In genomic region chr9:112819635-112820496, GRCh38 we compare ENCODE assay signal across 8 cellular contexts.
DNase-seq lines count a peak whose midpoint lies in the region; ATAC-seq and TF ChIP-seq lines count a peak whose summit lies in the region.

No MANE protein-coding gene starts in this region.

- WGBS in H9 (ENCODE audit: extremely low coverage, insufficient read length, low lambda C conversion rate): no CpG with 5 or more reads among the region's 7 CpGs
- WGBS in smooth muscle cell (ENCODE audit: low lambda C conversion rate): 71% methylated on average over 7 of the region's 7 CpGs

- H3K4me1 ChIP-seq in H9 (ENCODE audit: insufficient read depth, low read length) (no peaks in the 10 kb centered on the region), right atrium auricular region (peaks cover 0 to 5% of the 10 kb centered on the region in 2 donors), smooth muscle cell (ENCODE audit: low read depth) (no peaks in the 10 kb centered on the region)

- no peak overlapping the region for H2AFZ ChIP-seq in H9 (ENCODE audit: low read length)
- no peak overlapping the region for H2AFZ ChIP-seq in smooth muscle cell (ENCODE audit: low read depth)

- H3K23me2 ChIP-seq in H9 (ENCODE audit: insufficient read length, low read depth, low read length, poor library complexity, severe bottlenecking): no peaks in the 10 kb centered on the region

- peaks cover 0 to 20% (median 14%) of the 10 kb centered on the region in 3 experiments; a peak in 5 of 7 replicates for H3K36me3 Mint-ChIP-seq in H9 (ENCODE audit: insufficient read depth in 1 of 3, low read depth in 3 of 3)
- H3K36me3 Mint-ChIP-seq in activated T-helper 17 cell treated with anti-CD3 and anti-CD28 coated beads, Interleukin-2, amount 50 U/mL, for 72 hours (ENCODE audit: low read depth): peaks cover 19% of the 10 kb centered on the region

- H2AK5ac ChIP-seq in H9 (ENCODE audit: insufficient read length, low read length): no peak overlapping the region

- H3K4ac ChIP-seq in H9 (ENCODE audit: low read depth, low read length): no peak overlapping the region

- H4K5ac ChIP-seq in H9 (ENCODE audit: insufficient read length, low read depth, low read length): no peak overlapping the region

- no peaks in the 10 kb centered on the region for H3K4me1 Mint-ChIP-seq in H9
- no peaks in the 10 kb centered on the region for H3K4me1 Mint-ChIP-seq in activated T-helper 17 cell treated with anti-CD3 and anti-CD28 coated beads, Interleukin-2, amount 50 U/mL, for 72 hours

- H3K27me3 ChIP-seq in H9 (ENCODE audit: insufficient read depth, low read length): no peaks in the 10 kb centered on the region
- H3K27me3 ChIP-seq in right atrium auricular region: no peaks in the 10 kb centered on the region
- no peaks in the 10 kb centered on the region for H3K27me3 ChIP-seq in smooth muscle cell (ENCODE audit: low read depth)

- H3K9me3 Mint-ChIP-seq in H9: no peaks in the 10 kb centered on the region
- H3K9me3 Mint-ChIP-seq in activated T-helper 17 cell treated with anti-CD3 and anti-CD28 coated beads, Interleukin-2, amount 50 U/mL, for 72 hours: no peaks in the 10 kb centered on the region

- H2BK12ac ChIP-seq in H9 (ENCODE audit: insufficient read length, low read depth, low read length): no peak overlapping the region

- H4K91ac ChIP-seq in H9 (ENCODE audit: insufficient read length, low read depth, low read length): no peak overlapping the region

- H3K14ac ChIP-seq in H9 (ENCODE audit: insufficient read depth, low read length): no peak overlapping the region

- H4K8ac ChIP-seq in H9 (replicated peaks; ENCODE audit: insufficient read length, low read depth, low read length): no peak overlapping the region

- ATAC-seq in activated T-helper 17 cell treated with anti-CD3 and anti-CD28 coated beads, Interleukin-2, amount 50 U/mL, for 72 hours (replicated peaks): peak; percentile 42

- H3K79me1 ChIP-seq in H9 (ENCODE audit: insufficient read depth, low read depth, low read length, poor library complexity, severe bottlenecking): no peaks in the 10 kb centered on the region

- no peak overlapping the region for H3K27ac ChIP-seq in H9 (ENCODE audit: insufficient read length, low read depth, low read length)
- H3K27ac ChIP-seq in right atrium auricular region: peak overlapping the region in 1 of 2 donors; percentile 4
- H3K27ac ChIP-seq in smooth muscle cell (ENCODE audit: low read depth): no peak overlapping the region

- H2BK20ac ChIP-seq in H9 (ENCODE audit: low read depth, low read length, poor library complexity, severe bottlenecking): no peak overlapping the region

- no peak overlapping the region for H2BK15ac ChIP-seq in H9 (ENCODE audit: low read depth, low read length)

- no peak overlapping the region for H3T11ph ChIP-seq in H9 (ENCODE audit: low read length)

- H3K4me3 ChIP-seq in right atrium auricular region (no peak overlapping the region), smooth muscle cell (no peak overlapping the region)

- H3K79me2 ChIP-seq in H9 (ENCODE audit: insufficient read depth, low read length) (no peaks in the 10 kb centered on the region), smooth muscle cell (ENCODE audit: low read depth) (no peaks in the 10 kb centered on the region)

- H2BK120ac ChIP-seq in H9 (ENCODE audit: low read depth, low read length, poor library complexity, severe bottlenecking): no peak overlapping the region

- H3K36me3 ChIP-seq in right atrium auricular region (no peaks in the 10 kb centered on the region), smooth muscle cell (ENCODE audit: low read depth) (no peaks in the 10 kb centered on the region)

- H4K20me1 ChIP-seq in H9 (ENCODE audit: control insufficient read depth, insufficient read depth, insufficient read length): no peaks in the 10 kb centered on the region
- no peaks in the 10 kb centered on the region for H4K20me1 ChIP-seq in smooth muscle cell (ENCODE audit: low read depth)

- H3K4me3 Mint-ChIP-seq in H9: no peak overlapping the region
- H3K4me3 Mint-ChIP-seq in activated T-helper 17 cell treated with anti-CD3 and anti-CD28 coated beads, Interleukin-2, amount 50 U/mL, for 72 hours: no peak overlapping the region

- no peaks in the 10 kb centered on the region for H3K9me3 ChIP-seq in H9 (ENCODE audit: control insufficient read depth, low read depth, low read length)
- H3K9me3 ChIP-seq in right atrium auricular region: no peaks in the 10 kb centered on the region
- no peaks in the 10 kb centered on the region for H3K9me3 ChIP-seq in smooth muscle cell (replicated peaks; ENCODE audit: low read depth)

- TF ChIP-seq CTCF in H9 (conservative IDR thresholded peaks at IDR 0.05) (peak; percentile 85), right atrium auricular region (IDR thresholded peaks at IDR 0.05) (peak; percentile 54 to 70), smooth muscle cell (IDR thresholded peaks at IDR 0.05; ENCODE audit: borderline replicate concordance, insufficient read depth, poor library complexity, severe bottlenecking) (peak; percentile 71)

- no peak overlapping the region for H3K18ac ChIP-seq in H9 (ENCODE audit: insufficient read length, low read depth, low read length)

- H3K23ac ChIP-seq in H9 (ENCODE audit: insufficient read length, low read depth, low read length): no peak overlapping the region

- H2BK5ac ChIP-seq in H9 (ENCODE audit: insufficient read length, low read length): no peak overlapping the region

- peak; percentile 63 for DNase-seq in NCI-H2107 treated with DMSO at 0.1 percent for 48 hours (lab: John Stamatoyannopoulos, UW; ENCODE audit: unreplicated experiment)
- no peak for DNase-seq in NCI-H2107 (lab: John Stamatoyannopoulos, UW)
- DNase-seq in H9: peak; percentile 46
- peak; percentile 14 for DNase-seq in NCI-H2081 treated with DMSO at 0.1 percent for 48 hours (lab: John Stamatoyannopoulos, UW)
- DNase-seq in right atrium auricular region (ENCODE audit: low spot score): peak; percentile 61
- no peak for DNase-seq in smooth muscle cell (lab: John Stamatoyannopoulos, UW; ENCODE audit: unreplicated experiment)
- no peak for DNase-seq in T1000 (lab: John Stamatoyannopoulos, UW)

- H3F3A ChIP-seq in smooth muscle cell (ENCODE audit: low read depth): no peaks in the 10 kb centered on the region

- no peak overlapping the region; a peak in 1 of 7 replicates for H3K27ac Mint-ChIP-seq in H9
- H3K27ac Mint-ChIP-seq in activated T-helper 17 cell treated with anti-CD3 and anti-CD28 coated beads, Interleukin-2, amount 50 U/mL, for 72 hours: no peak overlapping the region

- H3K56ac ChIP-seq in H9 (ENCODE audit: insufficient read length, low read depth, low read length): no peak overlapping the region

- no peak overlapping the region for H3K9ac ChIP-seq in H9 (ENCODE audit: extremely low read depth, insufficient read length, low read length)
- no peak overlapping the region for H3K9ac ChIP-seq in smooth muscle cell (ENCODE audit: low read depth)

- no peak overlapping the region for H3K4me2 ChIP-seq in H9 (ENCODE audit: insufficient read depth, insufficient read length, low read length)
- no peak overlapping the region for H3K4me2 ChIP-seq in smooth muscle cell

- H3K27me3 Mint-ChIP-seq in H9 (ENCODE audit: low read depth): no peaks in the 10 kb centered on the region
- H3K27me3 Mint-ChIP-seq in activated T-helper 17 cell treated with anti-CD3 and anti-CD28 coated beads, Interleukin-2, amount 50 U/mL, for 72 hours: no peaks in the 10 kb centered on the region

Comparison
In these comparisons a context has a peak if more than half of its experiments do, and no peak if none do; other contexts are left out.
1. DNase-seq: peak in NCI-H2107 treated with DMSO at 0.1 percent for 48 hours (single experiment), H9 (single experiment), NCI-H2081 treated with DMSO at 0.1 percent for 48 hours (single experiment) and right atrium auricular region (single experiment); none in NCI-H2107 (single experiment), smooth muscle cell (single experiment) and T1000 (single experiment).
2. Peak in every context shown above with its lines, with median percentiles within 50 percentile points of each other: CTCF ChIP-seq.